ENCODE assay signal across 17 cellular contexts in the genomic region with DNA sequence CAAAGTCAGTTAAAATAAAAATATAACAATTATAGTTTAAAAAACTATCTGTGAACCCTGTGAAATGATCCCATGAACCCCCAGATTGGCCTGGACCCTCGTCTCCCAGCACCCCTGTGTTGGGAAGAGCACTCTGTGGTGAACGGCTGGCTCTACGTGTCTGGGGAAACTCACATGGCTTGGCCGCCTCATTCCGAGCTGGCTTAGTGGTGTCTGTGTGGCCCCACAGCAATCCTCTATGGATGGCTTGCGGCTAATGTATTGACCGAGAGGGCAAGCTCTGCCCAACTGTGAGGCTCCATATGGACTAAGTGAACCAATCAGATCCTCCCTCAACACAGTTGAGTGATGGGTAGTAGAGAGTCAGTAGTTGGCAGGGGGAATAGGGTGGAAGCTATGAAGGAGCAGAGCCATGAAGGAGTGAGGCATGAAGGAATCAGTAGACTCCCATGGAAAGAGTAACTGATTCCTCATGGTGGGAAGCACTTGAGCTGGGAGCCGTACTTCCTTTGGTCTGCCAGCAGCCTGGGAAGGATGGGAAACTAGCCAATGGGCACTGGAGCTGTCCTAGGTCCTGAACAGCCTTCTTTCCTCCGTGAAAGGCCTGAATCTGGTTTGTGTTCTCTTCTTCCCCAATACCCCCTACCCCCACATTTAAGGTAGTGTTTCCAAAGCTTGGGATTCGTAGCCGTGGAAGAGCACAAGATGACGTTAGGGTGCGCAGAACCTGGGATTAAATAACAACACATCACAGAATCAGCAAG. TPM values are rescaled to one million over a fixed set of nuclear protein-coding genes. Genes with fewer than 3 reads are reported as not detected.
DNase-seq lines count a peak whose midpoint lies in the region; ATAC-seq and TF ChIP-seq lines count a peak whose summit lies in the region.
"Had no signal": no experiment of that assay in that cellular context is flagged by ENCODE, and none has a peak within 500 bp of the region (broad histone marks: within the 10 kb centered on the region; RNA-seq: fewer than 3 reads in every experiment).

No MANE protein-coding gene starts in this region.

- H3K4me2 ChIP-seq in OCI-LY7 (ENCODE audit: low read length), result no peak overlapping the region
- H3K4me2 ChIP-seq: KMS-11 had no signal

- H3K4me3 ChIP-seq in left ventricle myocardium inferior, result no peak overlapping the region
- H3K4me3 ChIP-seq in OCI-LY7 (ENCODE audit: low read depth, low read length, poor library complexity, severe bottlenecking), result no peak overlapping the region
- no peak overlapping the region for H3K4me3 ChIP-seq in fibroblast of pulmonary artery (replicated peaks; ENCODE audit: low read depth, low read length)
- H3K4me3 ChIP-seq: ascending aorta, gastrocnemius medialis had no signal

- H4K20me1 ChIP-seq in OCI-LY7 (ENCODE audit: insufficient read depth, low read length), result no peaks in the 10 kb centered on the region

- no TSS peak for BruUV-seq in OCI-LY7 (replicated peaks; lab: Mats Ljungman, UMichigan)

- no peaks in the 10 kb centered on the region for H3K9me2 ChIP-seq in OCI-LY7 (ENCODE audit: insufficient read depth, low read length)

- TF ChIP-seq CTCF in left ventricle myocardium inferior (IDR thresholded peaks at IDR 0.05; ENCODE audit: borderline replicate concordance) (no peak), OCI-LY7 (conservative IDR thresholded peaks at IDR 0.05; ENCODE audit: low read length) (no peak), fibroblast of pulmonary artery (IDR thresholded peaks at IDR 0.05; ENCODE audit: low read length, missing control alignments) (no peak)

- H3K27ac ChIP-seq in left ventricle myocardium inferior (replicated peaks) (no peak overlapping the region), OCI-LY7 (ENCODE audit: low read depth, low read length, poor library complexity, severe bottlenecking) (no peak overlapping the region)
- H3K27ac ChIP-seq: ascending aorta, gastrocnemius medialis, KMS-11 had no signal

- no peak overlapping the region for H2AFZ ChIP-seq in OCI-LY7 (ENCODE audit: low read length)

- CTCF ChIA-PET in OCI-LY7 (lab: Charles Lee; ENCODE audit: unreplicated experiment), result interaction anchor here (0.5 kb wide), 1 partner anchor 80 kb away, joined by 3 read pairs; no protein-coding TSS in a partner anchor

- H3K27me3 ChIP-seq in left ventricle myocardium inferior (ENCODE audit: low read depth), result no peaks in the 10 kb centered on the region
- H3K27me3 ChIP-seq: ascending aorta, gastrocnemius medialis had no signal

- no peaks in the 10 kb centered on the region for H3K36me3 ChIP-seq in left ventricle myocardium inferior
- H3K36me3 ChIP-seq in OCI-LY7 (ENCODE audit: insufficient read depth, low read length), result no peaks in the 10 kb centered on the region
- H3K36me3 ChIP-seq: ascending aorta, gastrocnemius medialis had no signal

- intact Hi-C loops in cardiac septum (cut with DNase I), result no loop called here
- intact Hi-C loops in left ventricle myocardium inferior (cut with micrococcal nuclease), result no loop called here
- intact Hi-C loops in OCI-LY7 (cut with micrococcal nuclease; ENCODE audit: unreplicated experiment), result no loop called here

- POLR2A ChIA-PET in OCI-LY7 (lab: Charles Lee), result interaction anchor here (1.2 kb wide), 1 partner anchor 19 kb away, joined by 4 read pairs; no protein-coding TSS in a partner anchor

- ATAC-seq in HG02759 (IDR thresholded peaks at IDR 0.05; ENCODE audit: unreplicated experiment), result no peak
- ATAC-seq: gastrocnemius medialis; stimulated activated naive CD8-positive, alpha-beta T cell treated with anti-CD3 and anti-CD28 coated beads, Interleukin-15, amount 100 ng/mL, for 72 hours had no signal

- H3K4me1 ChIP-seq in left ventricle myocardium inferior (peaks cover 35% of the 10 kb centered on the region), OCI-LY7 (ENCODE audit: insufficient read depth, low read length, poor library complexity, severe bottlenecking) (peaks cover 8% of the 10 kb centered on the region)

- H3K9me3 ChIP-seq in left ventricle myocardium inferior (replicated peaks), result no peaks in the 10 kb centered on the region
- H3K9me3 ChIP-seq in OCI-LY7 (ENCODE audit: low read length), result no peaks in the 10 kb centered on the region
- H3K9me3 ChIP-seq: ascending aorta, gastrocnemius medialis had no signal

- DNase-seq in cardiac septum (ENCODE audit: low spot score) (peak; percentile 66), left ventricle myocardium inferior (no peak), OCI-LY7 (ENCODE audit: low spot score) (peak; percentile 29), fibroblast of pulmonary artery (ENCODE audit: low read depth) (peak; percentile 7), NCI-H2171 (lab: John Stamatoyannopoulos, UW) (no peak), KG1 (lab: John Stamatoyannopoulos, UW) (no peak), D341Med (ENCODE audit: low spot score) (no peak)
- DNase-seq: activated CD4-positive, CD25-positive, alpha-beta regulatory T cell; gastrocnemius medialis; NCI-H1694 treated with DMSO at 0.1 percent for 48 hours; NCI-H69; SIG-M5; stimulated activated naive CD8-positive, alpha-beta T cell treated with anti-CD3 and anti-CD28 coated beads, Interleukin-15, amount 100 ng/mL, for 72 hours had no signal

- H3K79me2 ChIP-seq in OCI-LY7 (ENCODE audit: insufficient read depth, low read depth, low read length), result no peaks in the 10 kb centered on the region

RNA-seq across cellular contexts. Expression of a gene that starts 21.6 kb away (rescaled TPM):
- 0.05 TPM for total RNA-seq in cardiac septum
- 0.05 TPM for total RNA-seq in left ventricle myocardium inferior
- 5.9 TPM in 2 replicates for total RNA-seq in OCI-LY7 (2014; rRNA removed; shearing (Covaris generic))
- total RNA-seq in OCI-LY7 (2022), result 6.3 and 7.3 TPM in 2 replicates
- total RNA-seq: kidney epithelial cell had no signal

Comparison
In these comparisons a context has a peak if more than half of its experiments do, and no peak if none do; other contexts are left out.
1. DNase-seq: peak in cardiac septum (single experiment), OCI-LY7 (single experiment) and fibroblast of pulmonary artery (single experiment); none in left ventricle myocardium inferior (single experiment), NCI-H2171 (single experiment), KG1 (single experiment) and D341Med (single experiment).